8 cellular contexts compared by ENCODE assay signal in genomic region chr1:226308723-226309397, GRCh38. TPM values are rescaled to one million over a fixed set of nuclear protein-coding genes. Genes with fewer than 3 reads are reported as not detected.
A peak's percentile ranks its signal among the peaks of the same experiment; 100 is the strongest.
DNase-seq lines count a peak whose midpoint lies in the region; ATAC-seq and TF ChIP-seq lines count a peak whose summit lies in the region.

A gene with protein sequence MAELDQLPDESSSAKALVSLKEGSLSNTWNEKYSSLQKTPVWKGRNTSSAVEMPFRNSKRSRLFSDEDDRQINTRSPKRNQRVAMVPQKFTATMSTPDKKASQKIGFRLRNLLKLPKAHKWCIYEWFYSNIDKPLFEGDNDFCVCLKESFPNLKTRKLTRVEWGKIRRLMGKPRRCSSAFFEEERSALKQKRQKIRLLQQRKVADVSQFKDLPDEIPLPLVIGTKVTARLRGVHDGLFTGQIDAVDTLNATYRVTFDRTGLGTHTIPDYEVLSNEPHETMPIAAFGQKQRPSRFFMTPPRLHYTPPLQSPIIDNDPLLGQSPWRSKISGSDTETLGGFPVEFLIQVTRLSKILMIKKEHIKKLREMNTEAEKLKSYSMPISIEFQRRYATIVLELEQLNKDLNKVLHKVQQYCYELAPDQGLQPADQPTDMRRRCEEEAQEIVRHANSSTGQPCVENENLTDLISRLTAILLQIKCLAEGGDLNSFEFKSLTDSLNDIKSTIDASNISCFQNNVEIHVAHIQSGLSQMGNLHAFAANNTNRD (minus strand): TSS chr1:226309164. CDS start chr1:226309139, 25 bp downstream.

- DNase-seq in EH (ENCODE audit: low read depth) (peak; percentile 89), GM23338 (ENCODE audit: low spot score) (peak; percentile 98), LHCN-M2 (ENCODE audit: low read depth) (peak; percentile 87), RWPE1 (ENCODE audit: low spot score) (peak; percentile 92), fibroblast of the aortic adventitia (ENCODE audit: low read depth) (peak; percentile 85)
- DNase-seq in stimulated activated naive CD4-positive, alpha-beta T cell treated with Interleukin-2 at 50 U/mL for 16 hours (lab: John Stamatoyannopoulos, UW) = peak; percentile 91

- H3K4me3 Mint-ChIP-seq in GM23338 (peak within 1 kb of the TSS; percentile 92), nephron (peak within 1 kb of the TSS; percentile 92 to 96 (median 94))
- peak within 1 kb of the TSS; percentile 84 for H3K4me3 Mint-ChIP-seq in activated T-helper 17 cell treated with anti-CD3 and anti-CD28 coated beads, Interleukin-2, amount 50 U/mL, for 72 hours

- H3K27me3 ChIP-seq in GM23338 (ENCODE audit: insufficient read depth) = peaks cover 19% of the 10 kb centered on the region

- H3K27ac ChIP-seq in GM23338 (ENCODE audit: low read depth) (peak within 1 kb of the TSS; percentile 94), RWPE1 (peak within 1 kb of the TSS; percentile 92)

- no peaks in the 10 kb centered on the region for H3K36me3 ChIP-seq in GM23338 (ENCODE audit: insufficient read depth)

- POLR2A ChIA-PET in RWPE1 (lab: Yijun Ruan, JAX; ENCODE audit: low non-redundant PET) = interaction anchor here (0.5 to 1.5 kb wide), 6 partner anchors 14 to 720 kb away, joined by 3 to 6 read pairs (median 4); partner anchors contain the start of gene PARP1

- peak within 1 kb of the TSS; percentile 90 for H3K4me2 ChIP-seq in GM23338

- peak; percentile 77 for ATAC-seq in GM23338
- ATAC-seq in activated T-helper 17 cell treated with anti-CD3 and anti-CD28 coated beads, Interleukin-2, amount 50 U/mL, for 72 hours (replicated peaks) = peak; percentile 90

- peaks cover 39% of the 10 kb centered on the region for H3K4me1 Mint-ChIP-seq in GM23338
- H3K4me1 Mint-ChIP-seq in activated T-helper 17 cell treated with anti-CD3 and anti-CD28 coated beads, Interleukin-2, amount 50 U/mL, for 72 hours = no peaks in the 10 kb centered on the region
- H3K4me1 Mint-ChIP-seq in nephron = peaks cover 9% of the 10 kb centered on the region

- CTCF ChIA-PET in RWPE1 (lab: Yijun Ruan, JAX) = interaction anchor here (0.5 to 1.4 kb wide), 10 partner anchors 22 to 244 kb away, joined by 3 to 6 read pairs (median 4); partner anchors contain the start of gene PARP1

- peaks cover 13% of the 10 kb centered on the region for H3K27me3 Mint-ChIP-seq in GM23338 (ENCODE audit: insufficient read depth, low read depth, poor library complexity)
- H3K27me3 Mint-ChIP-seq in activated T-helper 17 cell treated with anti-CD3 and anti-CD28 coated beads, Interleukin-2, amount 50 U/mL, for 72 hours = peaks cover 12% of the 10 kb centered on the region
- H3K27me3 Mint-ChIP-seq in nephron (ENCODE audit: low read depth) = no peaks in the 10 kb centered on the region

- peak within 1 kb of the TSS; percentile 94 for H2AFZ ChIP-seq in GM23338

- H3K27ac Mint-ChIP-seq in GM23338 (peak within 1 kb of the TSS; percentile 94), nephron (peak within 1 kb of the TSS; percentile 53 to 90 (median 89))
- H3K27ac Mint-ChIP-seq in activated T-helper 17 cell treated with anti-CD3 and anti-CD28 coated beads, Interleukin-2, amount 50 U/mL, for 72 hours = peak within 1 kb of the TSS; percentile 79

- H3K36me3 Mint-ChIP-seq in GM23338 (ENCODE audit: low read depth) = peaks cover 2% of the 10 kb centered on the region; the same call in 2 of the 3 replicates
- no peaks in the 10 kb centered on the region for H3K36me3 Mint-ChIP-seq in activated T-helper 17 cell treated with anti-CD3 and anti-CD28 coated beads, Interleukin-2, amount 50 U/mL, for 72 hours (ENCODE audit: low read depth)
- no peaks in the 10 kb centered on the region for H3K36me3 Mint-ChIP-seq in nephron (ENCODE audit: low read depth)

- H3K79me2 ChIP-seq in GM23338 (replicated peaks; ENCODE audit: insufficient read depth) = peaks cover 47% of the 10 kb centered on the region

- H4K20me1 ChIP-seq in GM23338 (replicated peaks; ENCODE audit: insufficient read depth) = 0 out of 2 replicates have a peak, but pooled peaks cover 1% of the 10 kb centered on the region

- H3K9me3 Mint-ChIP-seq in GM23338 = no peaks in the 10 kb centered on the region
- no peaks in the 10 kb centered on the region for H3K9me3 Mint-ChIP-seq in activated T-helper 17 cell treated with anti-CD3 and anti-CD28 coated beads, Interleukin-2, amount 50 U/mL, for 72 hours
- no peaks in the 10 kb centered on the region for H3K9me3 Mint-ChIP-seq in nephron

- H3F3A ChIP-seq in GM23338 (replicated peaks; ENCODE audit: low read depth) = no peaks in the 10 kb centered on the region

- 0 out of 2 replicates have a peak, but pooled peaks cover 3% of the 10 kb centered on the region for H3K9me2 ChIP-seq in GM23338 (ENCODE audit: insufficient read depth)

- H3K4me3 ChIP-seq in GM23338 (peak within 1 kb of the TSS; percentile 96), fibroblast of the aortic adventitia (ENCODE audit: low read depth, low read length) (peak within 1 kb of the TSS; percentile 90)

- peaks cover 37% of the 10 kb centered on the region for H3K4me1 ChIP-seq in GM23338 (ENCODE audit: insufficient read depth)

- TF ChIP-seq CTCF in GM23338 (conservative IDR thresholded peaks at IDR 0.05; ENCODE audit: low read depth in 2 of 2) (no peak), RWPE1 (conservative IDR thresholded peaks at IDR 0.05; ENCODE audit: low read depth) (no peak), fibroblast of the aortic adventitia (IDR thresholded peaks at IDR 0.05; ENCODE audit: insufficient read depth, low read length) (peak; percentile 0), nephron (IDR thresholded peaks at IDR 0.05; ENCODE audit: unreplicated experiment in 3 of 3) (no peak)

TF ChIP-seq in GM23338, 12 proteins besides CTCF, POLR2A, EP300 and RAD21:
- TF ChIP-seq, protein P1, sequence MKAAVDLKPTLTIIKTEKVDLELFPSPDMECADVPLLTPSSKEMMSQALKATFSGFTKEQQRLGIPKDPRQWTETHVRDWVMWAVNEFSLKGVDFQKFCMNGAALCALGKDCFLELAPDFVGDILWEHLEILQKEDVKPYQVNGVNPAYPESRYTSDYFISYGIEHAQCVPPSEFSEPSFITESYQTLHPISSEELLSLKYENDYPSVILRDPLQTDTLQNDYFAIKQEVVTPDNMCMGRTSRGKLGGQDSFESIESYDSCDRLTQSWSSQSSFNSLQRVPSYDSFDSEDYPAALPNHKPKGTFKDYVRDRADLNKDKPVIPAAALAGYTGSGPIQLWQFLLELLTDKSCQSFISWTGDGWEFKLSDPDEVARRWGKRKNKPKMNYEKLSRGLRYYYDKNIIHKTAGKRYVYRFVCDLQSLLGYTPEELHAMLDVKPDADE (IDR thresholded peaks at IDR 0.05) = no peak
- TF ChIP-seq ZNF114 (CRISPR knock-in tag; IDR thresholded peaks at IDR 0.05) (no peak), POLR2AphosphoS5 (IDR thresholded peaks at IDR 0.05; ENCODE audit: low read depth) (peak; percentile 82)
- TF ChIP-seq, protein P2, sequence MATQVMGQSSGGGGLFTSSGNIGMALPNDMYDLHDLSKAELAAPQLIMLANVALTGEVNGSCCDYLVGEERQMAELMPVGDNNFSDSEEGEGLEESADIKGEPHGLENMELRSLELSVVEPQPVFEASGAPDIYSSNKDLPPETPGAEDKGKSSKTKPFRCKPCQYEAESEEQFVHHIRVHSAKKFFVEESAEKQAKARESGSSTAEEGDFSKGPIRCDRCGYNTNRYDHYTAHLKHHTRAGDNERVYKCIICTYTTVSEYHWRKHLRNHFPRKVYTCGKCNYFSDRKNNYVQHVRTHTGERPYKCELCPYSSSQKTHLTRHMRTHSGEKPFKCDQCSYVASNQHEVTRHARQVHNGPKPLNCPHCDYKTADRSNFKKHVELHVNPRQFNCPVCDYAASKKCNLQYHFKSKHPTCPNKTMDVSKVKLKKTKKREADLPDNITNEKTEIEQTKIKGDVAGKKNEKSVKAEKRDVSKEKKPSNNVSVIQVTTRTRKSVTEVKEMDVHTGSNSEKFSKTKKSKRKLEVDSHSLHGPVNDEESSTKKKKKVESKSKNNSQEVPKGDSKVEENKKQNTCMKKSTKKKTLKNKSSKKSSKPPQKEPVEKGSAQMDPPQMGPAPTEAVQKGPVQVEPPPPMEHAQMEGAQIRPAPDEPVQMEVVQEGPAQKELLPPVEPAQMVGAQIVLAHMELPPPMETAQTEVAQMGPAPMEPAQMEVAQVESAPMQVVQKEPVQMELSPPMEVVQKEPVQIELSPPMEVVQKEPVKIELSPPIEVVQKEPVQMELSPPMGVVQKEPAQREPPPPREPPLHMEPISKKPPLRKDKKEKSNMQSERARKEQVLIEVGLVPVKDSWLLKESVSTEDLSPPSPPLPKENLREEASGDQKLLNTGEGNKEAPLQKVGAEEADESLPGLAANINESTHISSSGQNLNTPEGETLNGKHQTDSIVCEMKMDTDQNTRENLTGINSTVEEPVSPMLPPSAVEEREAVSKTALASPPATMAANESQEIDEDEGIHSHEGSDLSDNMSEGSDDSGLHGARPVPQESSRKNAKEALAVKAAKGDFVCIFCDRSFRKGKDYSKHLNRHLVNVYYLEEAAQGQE (IDR thresholded peaks at IDR 0.05; ENCODE audit: unreplicated experiment) = no peak

RNA-seq across cellular contexts. Expression of the gene that starts here (rescaled TPM):
- 16.9 and 17.5 TPM in 2 replicates for total RNA-seq in GM23338 (2014; rRNA removed; shearing (Covaris generic))
- 11.8 and 12.4 TPM in 2 replicates for polyA plus RNA-seq in GM23338 (2016; fragmentation: Nextera tagmentation; extraction: Ambion mirVana)
- total RNA-seq in LHCN-M2 (2014; rRNA removed) (12.3 and 12.7 TPM in 2 replicates), fibroblast of the aortic adventitia (ENCODE audit: low replicate concordance) (2.6 and 11.4 TPM in 2 replicates)
- 1.7 TPM for polyA plus RNA-seq in LHCN-M2 (2012)
- 10 to 100 TPM in 1 of 2 donors, 1 to 10 TPM in 1; 5.5 to 10.3 TPM for total RNA-seq in activated T-helper 17 cell treated with anti-CD3 and anti-CD28 coated beads, Interleukin-2, amount 50 U/mL, for 72 hours

Comparison
In these comparisons a context has a peak if more than half of its experiments do, and no peak if none do; other contexts are left out.
1. Peak in every context shown above with its lines: DNase-seq, ATAC-seq, H3K4me3 ChIP-seq and H3K27ac ChIP-seq.